Comparison of ENCODE assay signal across 28 cellular contexts in genomic region chr14:50550294-50550693, GRCh38.
"Had no signal": no experiment of that assay in that cellular context is flagged by ENCODE, and none has a peak within 500 bp of the region (broad histone marks: within the 10 kb centered on the region; RNA-seq: fewer than 3 reads in every experiment).

No MANE protein-coding gene starts in this region.

- H3K4me2 ChIP-seq: neural progenitor cell had no signal

- H3K27ac ChIP-seq: neural progenitor cell, ovary, parathyroid adenoma, psoas muscle, right lobe of liver, sigmoid colon, suprapubic skin, testis, tibial artery, transverse colon, upper lobe of left lung, vagina had no signal

- H3K27me3 ChIP-seq: neural progenitor cell, ovary, right lobe of liver, sigmoid colon, suprapubic skin, testis, tibial artery, transverse colon, upper lobe of left lung, vagina had no signal

- H3K9me3 ChIP-seq: ovary, psoas muscle, right lobe of liver, sigmoid colon, suprapubic skin, testis, tibial artery, transverse colon, upper lobe of left lung, vagina had no signal

- H3K36me3 ChIP-seq: neural progenitor cell, ovary, right lobe of liver, sigmoid colon, suprapubic skin, tibial artery, transverse colon, upper lobe of left lung, vagina had no signal

- H3K9me3 Mint-ChIP-seq: natural killer cell; nephron; neural progenitor cell; stimulated activated memory B cell treated with anti-CD40 and anti-IgM and Interleukin-4, amounts not matched to agents 10 μg/mL and 1 μg/mL and 100 μg/mL, for 72 hours had no signal

- DNase-seq: natural killer cell; occipital lobe; ovary; posterior cingulate gyrus; psoas muscle; right cardiac atrium; right lobe of liver; sigmoid colon; small intestine; stimulated activated CD4-positive, alpha-beta T cell treated with anti-CD3 and anti-CD28 coated beads, Interleukin-15, amount 100 ng/mL, for 24 hours; stimulated activated CD4-positive, alpha-beta T cell treated with anti-CD3 and anti-CD28 coated beads, Interleukin-4, amount 100 ng/mL, for 1 hour; stimulated activated CD4-positive, alpha-beta T cell treated with anti-CD3 and anti-CD28 coated beads, Interleukin-4, amount 100 ng/mL, for 4 hours; stimulated activated CD8-positive, alpha-beta memory T cell treated with anti-CD3 and anti-CD28 coated beads, Interleukin-4, amount 100 ng/mL, for 48 hours; stimulated activated naive CD4-positive, alpha-beta T cell; stimulated activated naive CD8-positive, alpha-beta T cell treated with anti-CD3 and anti-CD28 coated beads, Interleukin-15, amount 100 ng/mL, for 72 hours; stimulated activated naive CD8-positive, alpha-beta T cell treated with anti-CD3 and anti-CD28 coated beads, Interleukin-15, Interleukin-2, amounts not matched to agents 100 U/mL and 50 U/mL, for 24 hours; substantia nigra; testis; tibial artery; transverse colon; upper lobe of left lung had no signal

- H3K4me3 ChIP-seq: neural progenitor cell, ovary, psoas muscle, right lobe of liver, sigmoid colon, suprapubic skin, testis, tibial artery, transverse colon, upper lobe of left lung, vagina had no signal

- H3K4me3 Mint-ChIP-seq: natural killer cell; nephron; neural progenitor cell; stimulated activated memory B cell treated with anti-CD40 and anti-IgM and Interleukin-4, amounts not matched to agents 10 μg/mL and 1 μg/mL and 100 μg/mL, for 72 hours; stimulated activated naive CD8-positive, alpha-beta T cell treated with anti-CD3 and anti-CD28 coated beads, Interleukin-15, amount 100 ng/mL, for 72 hours had no signal

- H3K4me1 ChIP-seq: neural progenitor cell, parathyroid adenoma, right lobe of liver, testis, transverse colon, vagina had no signal

- H3K9ac ChIP-seq: neural progenitor cell, parathyroid adenoma had no signal

- H3K27ac Mint-ChIP-seq: natural killer cell; nephron; neural progenitor cell; progenitor cell of endocrine pancreas; stimulated activated memory B cell treated with anti-CD40 and anti-IgM and Interleukin-4, amounts not matched to agents 10 μg/mL and 1 μg/mL and 100 μg/mL, for 72 hours; stimulated activated naive CD8-positive, alpha-beta T cell treated with anti-CD3 and anti-CD28 coated beads, Interleukin-15, amount 100 ng/mL, for 72 hours had no signal

- H3K4me1 Mint-ChIP-seq: natural killer cell, nephron had no signal

- H3K36me3 Mint-ChIP-seq: natural killer cell; neural progenitor cell; stimulated activated memory B cell treated with anti-CD40 and anti-IgM and Interleukin-4, amounts not matched to agents 10 μg/mL and 1 μg/mL and 100 μg/mL, for 72 hours had no signal

- H2AFZ ChIP-seq: neural progenitor cell, parathyroid adenoma had no signal

- ATAC-seq: natural killer cell; psoas muscle; right cardiac atrium; stimulated activated memory B cell treated with anti-CD40 and anti-IgM and Interleukin-4, amounts not matched to agents 10 μg/mL and 1 μg/mL and 100 μg/mL, for 72 hours; stimulated activated naive CD8-positive, alpha-beta T cell treated with anti-CD3 and anti-CD28 coated beads, Interleukin-15, amount 100 ng/mL, for 72 hours; stimulated activated naive CD8-positive, alpha-beta T cell treated with anti-CD3 and anti-CD28 coated beads, Interleukin-15, Interleukin-2, amounts not matched to agents 100 U/mL and 50 U/mL, for 24 hours had no signal

- H3K79me2 ChIP-seq: parathyroid adenoma had no signal
